ENCODE assay signal across 2 cellular contexts in the genomic region with DNA sequence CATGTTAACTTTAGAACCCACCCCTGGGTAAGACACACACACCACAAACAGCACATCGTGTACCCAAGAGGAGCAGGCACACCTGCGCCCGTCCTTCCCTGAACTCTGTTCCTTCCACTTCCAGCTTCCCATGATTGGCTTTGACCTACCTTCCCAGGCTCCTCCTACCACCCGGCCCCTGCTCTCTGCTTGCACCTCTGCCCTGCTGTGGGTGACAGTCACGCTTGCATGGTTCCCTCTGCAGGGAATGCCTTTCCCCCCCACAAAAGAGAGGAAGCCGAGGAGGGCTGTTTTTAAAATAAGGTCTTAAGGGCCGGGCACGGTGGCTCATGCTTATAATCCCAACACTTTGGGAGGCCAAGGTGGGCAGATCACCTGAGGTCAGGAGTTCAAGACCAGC.
TF ChIP-seq lines count a peak whose summit lies in the region.

No MANE protein-coding gene starts in this region.

TF ChIP-seq in IMR-90, 13 proteins besides CTCF, POLR2A, EP300 and RAD21:
- TF ChIP-seq MAFK (IDR thresholded peaks at IDR 0.05; ENCODE audit: low read depth, low read length) (no peak), RFX5 (IDR thresholded peaks at IDR 0.05; ENCODE audit: low read depth, low read length) (no peak), RCOR1 (IDR thresholded peaks at IDR 0.05; ENCODE audit: insufficient replicate concordance, low read length) (no peak), SMC3 (IDR thresholded peaks at IDR 0.05; ENCODE audit: low read depth, low read length) (no peak), MAZ (IDR thresholded peaks at IDR 0.05; ENCODE audit: borderline replicate concordance, low read depth, low read length) (no peak), CEBPB (IDR thresholded peaks at IDR 0.05; ENCODE audit: low read depth, low read length) (no peak), NFE2L2 (IDR thresholded peaks at IDR 0.05; ENCODE audit: low read depth, low read length) (no peak), FOS (IDR thresholded peaks at IDR 0.05; ENCODE audit: low read depth, low read length) (no peak), BHLHE40 (IDR thresholded peaks at IDR 0.05; ENCODE audit: low read depth, low read length) (no peak), CHD1 (IDR thresholded peaks at IDR 0.05; ENCODE audit: low read depth, low read length) (no peak), MXI1 (IDR thresholded peaks at IDR 0.05; ENCODE audit: borderline replicate concordance, low read depth, low read length) (no peak)
- TF ChIP-seq, protein P1, sequence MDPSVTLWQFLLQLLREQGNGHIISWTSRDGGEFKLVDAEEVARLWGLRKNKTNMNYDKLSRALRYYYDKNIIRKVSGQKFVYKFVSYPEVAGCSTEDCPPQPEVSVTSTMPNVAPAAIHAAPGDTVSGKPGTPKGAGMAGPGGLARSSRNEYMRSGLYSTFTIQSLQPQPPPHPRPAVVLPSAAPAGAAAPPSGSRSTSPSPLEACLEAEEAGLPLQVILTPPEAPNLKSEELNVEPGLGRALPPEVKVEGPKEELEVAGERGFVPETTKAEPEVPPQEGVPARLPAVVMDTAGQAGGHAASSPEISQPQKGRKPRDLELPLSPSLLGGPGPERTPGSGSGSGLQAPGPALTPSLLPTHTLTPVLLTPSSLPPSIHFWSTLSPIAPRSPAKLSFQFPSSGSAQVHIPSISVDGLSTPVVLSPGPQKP (IDR thresholded peaks at IDR 0.05; ENCODE audit: borderline replicate concordance, low read depth, low read length) = no peak
- TF ChIP-seq, protein P2, sequence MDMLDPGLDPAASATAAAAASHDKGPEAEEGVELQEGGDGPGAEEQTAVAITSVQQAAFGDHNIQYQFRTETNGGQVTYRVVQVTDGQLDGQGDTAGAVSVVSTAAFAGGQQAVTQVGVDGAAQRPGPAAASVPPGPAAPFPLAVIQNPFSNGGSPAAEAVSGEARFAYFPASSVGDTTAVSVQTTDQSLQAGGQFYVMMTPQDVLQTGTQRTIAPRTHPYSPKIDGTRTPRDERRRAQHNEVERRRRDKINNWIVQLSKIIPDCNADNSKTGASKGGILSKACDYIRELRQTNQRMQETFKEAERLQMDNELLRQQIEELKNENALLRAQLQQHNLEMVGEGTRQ (IDR thresholded peaks at IDR 0.05; ENCODE audit: low read depth, low read length) = no peak

TF ChIP-seq in GM12878, 131 proteins besides CTCF, POLR2A, EP300 and RAD21:
- TF ChIP-seq PAX5 (IDR thresholded peaks at IDR 0.05; ENCODE audit: borderline replicate concordance, low read depth, low read length) (peak; percentile 51; the same call in 1 of the 2 replicates), YY1 (IDR thresholded peaks at IDR 0.05; ENCODE audit: low read depth, low read length) (no peak)
